ENCODE assay signal across 9 cellular contexts in genomic region chr10:103758294-103758681, GRCh38.
A peak's percentile ranks its signal among the peaks of the same experiment; 100 is the strongest.
DNase-seq lines count a peak whose midpoint lies in the region; ATAC-seq and TF ChIP-seq lines count a peak whose summit lies in the region.
"Had no signal": no experiment of that assay in that cellular context is flagged by ENCODE, and none has a peak within 500 bp of the region (broad histone marks: within the 10 kb centered on the region; RNA-seq: fewer than 3 reads in every experiment).

No MANE protein-coding gene starts in this region.

- no peak for TF ChIP-seq CTCF in AG10803 (conservative IDR thresholded peaks at IDR 0.05; ENCODE audit: low read length)
- TF ChIP-seq CTCF in mucosa of descending colon (IDR thresholded peaks at IDR 0.05): no peak
- no peak for TF ChIP-seq CTCF in WERI-Rb-1 (IDR thresholded peaks at IDR 0.05; ENCODE audit: low read depth, low read length)

- intact Hi-C loops in mucosa of descending colon (cut with DNase I, micrococcal nuclease): no loop called here

- H3K36me3 ChIP-seq in mucosa of descending colon (ENCODE audit: low read depth) (no peaks in the 10 kb centered on the region), WERI-Rb-1 (no peaks in the 10 kb centered on the region)

- peaks cover 28% of the 10 kb centered on the region for H3K4me1 ChIP-seq in mucosa of descending colon (ENCODE audit: low read depth)

- H3K27me3 ChIP-seq in WERI-Rb-1 (ENCODE audit: insufficient read depth, low read depth, severe bottlenecking): no peaks in the 10 kb centered on the region
- H3K27me3 ChIP-seq: body of pancreas had no signal

- peak overlapping the region; percentile 90 for H3K27ac ChIP-seq in caudate nucleus (ENCODE audit: low read depth, low read length)
- no peak overlapping the region for H3K27ac ChIP-seq in WERI-Rb-1

- peak; percentile 48 for DNase-seq in AG10803 (ENCODE audit: low read depth)
- DNase-seq in HT1080 (ENCODE audit: low read depth): peak; percentile 95
- no peak for DNase-seq in caudate nucleus (lab: John Stamatoyannopoulos, UW)
- no peak for DNase-seq in mucosa of descending colon
- DNase-seq in COR-L47 (lab: John Stamatoyannopoulos, UW): no peak
- no peak for DNase-seq in WERI-Rb-1
- no peak for DNase-seq in NCI-H2081 treated with DMSO at 0.1 percent for 48 hours (lab: John Stamatoyannopoulos, UW)
- no peak for DNase-seq in middle frontal gyrus (ENCODE audit: extremely low spot score, low spot score)

- no peaks in the 10 kb centered on the region for H3K9me3 ChIP-seq in mucosa of descending colon
- H3K9me3 ChIP-seq in WERI-Rb-1 (ENCODE audit: severe bottlenecking): no peaks in the 10 kb centered on the region
- H3K9me3 ChIP-seq: body of pancreas had no signal

- H3K4me3 ChIP-seq in AG10803 (ENCODE audit: low read length): no peak overlapping the region
- H3K4me3 ChIP-seq in mucosa of descending colon: no peak overlapping the region
- H3K4me3 ChIP-seq in WERI-Rb-1 (ENCODE audit: low read depth, low read length): no peak overlapping the region
- H3K4me3 ChIP-seq: body of pancreas had no signal

- ATAC-seq in mucosa of descending colon: peak; percentile 3
- ATAC-seq: body of pancreas had no signal

Comparison
In these comparisons a context has a peak if more than half of its experiments do, and no peak if none do; other contexts are left out.
1. DNase-seq: peak in AG10803 (single experiment) and HT1080 (single experiment); none in caudate nucleus (0 of 61), mucosa of descending colon (0 of 3), COR-L47 (single experiment), WERI-Rb-1 (single experiment), NCI-H2081 treated with DMSO at 0.1 percent for 48 hours (single experiment) and middle frontal gyrus (single experiment).